In genomic region chr17:68182940-68183551, GRCh38 we compare ENCODE assay signal across 9 cellular contexts.
DNase-seq lines count a peak whose midpoint lies in the region; ATAC-seq and TF ChIP-seq lines count a peak whose summit lies in the region.
"Had no signal": no experiment of that assay in that cellular context is flagged by ENCODE, and none has a peak within 500 bp of the region (broad histone marks: within the 10 kb centered on the region; RNA-seq: fewer than 3 reads in every experiment).

No MANE protein-coding gene starts in this region.

- CTCF ChIA-PET in OCI-LY7 (lab: Charles Lee; ENCODE audit: unreplicated experiment), result interaction anchor here (1.0 to 1.5 kb wide), 3 partner anchors 10 to 106 kb away, joined by 3 to 4 read pairs (median 4); no protein-coding TSS in a partner anchor
- CTCF ChIA-PET in activated naive CD4-positive, alpha-beta T cell treated with anti-CD3 and anti-CD28 coated beads, Interleukin-2, amount 10 ng/mL, durations not matched to agents 7 days and 5 days (lab: Charles Lee), result interaction anchor here (1.1 to 8.3 kb wide), 3 partner anchors 10 to 18 kb away, joined by 3 to 104 read pairs (median 28); no protein-coding TSS in a partner anchor

- H3K27ac Mint-ChIP-seq in activated naive CD4-positive, alpha-beta T cell treated with anti-CD3 and anti-CD28 coated beads, Interleukin-2, amount 10 ng/mL, durations not matched to agents 7 days and 5 days, result peak overlapping the region; percentile 89
- H3K27ac Mint-ChIP-seq: HFFc6 had no signal

- peak overlapping the region; percentile 93 for H3K4me2 ChIP-seq in OCI-LY7 (ENCODE audit: low read length)

- no peak for TF ChIP-seq EP300 in tibial nerve (IDR thresholded peaks at IDR 0.05)

- H3K4me1 ChIP-seq in OCI-LY7 (ENCODE audit: insufficient read depth, low read length, poor library complexity, severe bottlenecking) (peaks cover 33% of the 10 kb centered on the region), tibial nerve (peaks cover 0 to 4% (median 0%) of the 10 kb centered on the region in 4 donors)

- H3K9me3 ChIP-seq in OCI-LY7 (ENCODE audit: low read length), result peaks cover 24% of the 10 kb centered on the region; the same call in 1 of the 2 replicates
- H3K9me3 ChIP-seq in tibial nerve, result no peaks in the 10 kb centered on the region

- ATAC-seq in GM19463 (IDR thresholded peaks at IDR 0.05; ENCODE audit: unreplicated experiment) (peak; percentile 35), HG03469 (IDR thresholded peaks at IDR 0.05; ENCODE audit: unreplicated experiment) (no peak)

- no peaks in the 10 kb centered on the region for H3K9me2 ChIP-seq in OCI-LY7 (ENCODE audit: insufficient read depth, low read length)

- H3K27ac ChIP-seq in OCI-LY7 (ENCODE audit: low read depth, low read length, poor library complexity, severe bottlenecking) (peak overlapping the region; percentile 90), tibial nerve (peak overlapping the region in 1 of 4 donors; percentile 34)

- peaks cover 28% of the 10 kb centered on the region; the same call in 1 of the 2 replicates for H4K20me1 ChIP-seq in OCI-LY7 (ENCODE audit: insufficient read depth, low read length)

- intact Hi-C loops in OCI-LY7 (cut with micrococcal nuclease; ENCODE audit: unreplicated experiment), result loop anchor here (1.0 to 5.0 kb wide), 5 partner anchors 54 to 1394 kb away; partner anchors contain the start of genes PRKAR1A and WIPI1

- H3K36me3 Mint-ChIP-seq in activated naive CD4-positive, alpha-beta T cell treated with anti-CD3 and anti-CD28 coated beads, Interleukin-2, amount 10 ng/mL, durations not matched to agents 7 days and 5 days, result peaks cover 4% of the 10 kb centered on the region

- no peak for TF ChIP-seq POLR2A in tibial nerve (IDR thresholded peaks at IDR 0.05)

- peaks cover 64% of the 10 kb centered on the region for H3K36me3 ChIP-seq in OCI-LY7 (ENCODE audit: insufficient read depth, low read length)
- peaks cover 0 to 14% (median 0%) of the 10 kb centered on the region in 3 donors for H3K36me3 ChIP-seq in tibial nerve

- 82 to 84% methylated on average over 11 to 12 of the region's 12 CpGs for WGBS in tibial nerve, 2 donors

- peak; percentile 92 for DNase-seq in OCI-LY7 (ENCODE audit: low spot score)
- peak; percentile 74 for DNase-seq in activated naive CD4-positive, alpha-beta T cell treated with anti-CD3 and anti-CD28 coated beads, Interleukin-2, amount 10 ng/mL, durations not matched to agents 7 days and 5 days
- DNase-seq in stimulated activated CD8-positive, alpha-beta memory T cell treated with anti-CD3 and anti-CD28 coated beads, Interleukin-12 subunit alpha, Interleukin-12 subunit beta, amount 100 ng/mL, for 4 hours (ENCODE audit: low read depth), result peak; percentile 48
- no peak for DNase-seq in RKO (ENCODE audit: low spot score)
- DNase-seq in tibial nerve (ENCODE audit: low spot score in 2 of 2), result no peak
- no peak for DNase-seq in T1000 (lab: John Stamatoyannopoulos, UW)
- DNase-seq: HFFc6 had no signal

- H3K4me1 Mint-ChIP-seq in activated naive CD4-positive, alpha-beta T cell treated with anti-CD3 and anti-CD28 coated beads, Interleukin-2, amount 10 ng/mL, durations not matched to agents 7 days and 5 days, result peaks cover 65% of the 10 kb centered on the region

- H3K9me3 Mint-ChIP-seq in activated naive CD4-positive, alpha-beta T cell treated with anti-CD3 and anti-CD28 coated beads, Interleukin-2, amount 10 ng/mL, durations not matched to agents 7 days and 5 days, result peaks cover 2% of the 10 kb centered on the region
- H3K9me3 Mint-ChIP-seq: HFFc6 had no signal

- H3K27me3 ChIP-seq in tibial nerve, result no peaks in the 10 kb centered on the region

- TF ChIP-seq CTCF in OCI-LY7 (conservative IDR thresholded peaks at IDR 0.05; ENCODE audit: low read length) (peak; percentile 23; the same call in 1 of the 2 replicates), tibial nerve (IDR thresholded peaks at IDR 0.05) (no peak)

- peaks cover 8% of the 10 kb centered on the region for H3K27me3 Mint-ChIP-seq in activated naive CD4-positive, alpha-beta T cell treated with anti-CD3 and anti-CD28 coated beads, Interleukin-2, amount 10 ng/mL, durations not matched to agents 7 days and 5 days

- POLR2A ChIA-PET in OCI-LY7 (lab: Charles Lee), result interaction anchor here (0.5 to 5.3 kb wide), 17 partner anchors 10 to 308 kb away, joined by 3 to 72 read pairs (median 6); partner anchors contain the start of genes AMZ2 and KPNA2

- H3K4me3 ChIP-seq in OCI-LY7 (ENCODE audit: low read depth, low read length, poor library complexity, severe bottlenecking) (peak overlapping the region; percentile 75), tibial nerve (peak overlapping the region in 1 of 4 donors; percentile 9)

- peak overlapping the region; percentile 64 for H3K4me3 Mint-ChIP-seq in activated naive CD4-positive, alpha-beta T cell treated with anti-CD3 and anti-CD28 coated beads, Interleukin-2, amount 10 ng/mL, durations not matched to agents 7 days and 5 days
- H3K4me3 Mint-ChIP-seq: HFFc6 had no signal

- H2AFZ ChIP-seq in OCI-LY7 (ENCODE audit: low read length), result no peak overlapping the region

- peaks cover 76% of the 10 kb centered on the region for H3K79me2 ChIP-seq in OCI-LY7 (ENCODE audit: insufficient read depth, low read depth, low read length)

- BruUV-seq in OCI-LY7 (replicated peaks; lab: Mats Ljungman, UMichigan), result no TSS peak

Comparison
In these comparisons a context has a peak if more than half of its experiments do, and no peak if none do; other contexts are left out.
1. DNase-seq: peak in OCI-LY7 (single experiment), activated naive CD4-positive, alpha-beta T cell treated with anti-CD3 and anti-CD28 coated beads, Interleukin-2, amount 10 ng/mL, durations not matched to agents 7 days and 5 days (single experiment) and stimulated activated CD8-positive, alpha-beta memory T cell treated with anti-CD3 and anti-CD28 coated beads, Interleukin-12 subunit alpha, Interleukin-12 subunit beta, amount 100 ng/mL, for 4 hours (single experiment); none in RKO (single experiment), tibial nerve (0 of 2) and T1000 (single experiment).